ENCODE assay signal across 20 cellular contexts in the genomic region with DNA sequence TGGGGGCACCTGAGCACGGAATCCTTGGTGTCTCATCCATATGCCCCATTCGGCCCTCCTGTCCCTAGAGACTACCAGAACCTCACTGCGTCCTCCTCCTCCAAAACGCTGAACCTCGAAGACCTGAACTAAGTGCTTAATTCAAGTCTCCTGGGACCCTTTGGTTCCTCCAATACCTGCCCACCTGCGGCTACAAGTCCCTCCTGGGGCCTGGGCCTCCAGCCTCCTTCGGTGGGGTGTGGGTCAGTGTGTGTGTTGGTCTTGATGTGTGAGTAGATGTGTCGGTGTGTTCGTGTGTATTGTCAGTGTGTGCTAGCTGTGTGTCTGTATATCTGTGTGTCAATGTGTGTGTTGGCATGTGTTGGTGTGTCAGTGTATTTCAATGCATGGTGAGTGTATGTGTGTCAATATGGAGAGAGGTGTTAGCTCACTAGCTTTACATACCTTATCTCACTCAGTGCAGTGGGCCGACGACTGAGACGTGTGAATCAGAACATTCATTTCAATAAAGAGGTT. TPM values are rescaled to one million over a fixed set of nuclear protein-coding genes. Genes with fewer than 3 reads are reported as not detected.
A peak's percentile ranks its signal among the peaks of the same experiment; 100 is the strongest.
DNase-seq lines count a peak whose midpoint lies in the region; ATAC-seq, FAIRE-seq and TF ChIP-seq lines count a peak whose summit lies in the region.
"Had no signal": no experiment of that assay in that cellular context is flagged by ENCODE, and none has a peak within 500 bp of the region (broad histone marks: within the 10 kb centered on the region; RNA-seq: fewer than 3 reads in every experiment).

No MANE protein-coding gene starts in this region.

- CTCF ChIA-PET in A549 (lab: Yijun Ruan, JAX): no interaction called here

- peak overlapping the region; percentile 55 for H3K27ac Mint-ChIP-seq in glutamatergic neuron (ENCODE audit: unreplicated experiment)
- H3K27ac Mint-ChIP-seq: CD8-positive, alpha-beta T cell; mesothelial cell of epicardium had no signal

- no peak overlapping the region for H3K4me2 ChIP-seq in A549

- DNase-seq in A549 (ENCODE audit: low read depth in 1 of 2, low spot score in 1 of 2): no peak
- peak; percentile 56 for DNase-seq in NAMALWA (ENCODE audit: low spot score)
- DNase-seq in glutamatergic neuron: no peak
- no peak for DNase-seq in UCSD-AML1 (lab: John Stamatoyannopoulos, UW; ENCODE audit: unreplicated experiment)
- no peak for DNase-seq in D341Med (ENCODE audit: low spot score)
- DNase-seq: CD8-positive, alpha-beta T cell; DND-41; dorsolateral prefrontal cortex; erythroblast; gastrocnemius medialis; MG63; NCI-H1930; nucleus accumbens; SHP77 treated with DMSO at 0.1 percent for 48 hours had no signal

- 95% methylated on average over 10 of the region's 12 CpGs for WGBS in A549 (ENCODE audit: missing lambda C conversion rate)

- H3K4me3 ChIP-seq in A549: no peak overlapping the region
- H3K4me3 ChIP-seq in GM12875 (ENCODE audit: low read depth, low read length): peak overlapping the region; percentile 82
- H3K4me3 ChIP-seq: cardiac muscle cell, dorsolateral prefrontal cortex, gastrocnemius medialis, MG63, right atrium auricular region had no signal

- no peak for TF ChIP-seq CTCF in A549 (IDR thresholded peaks at IDR 0.05)
- no peak for TF ChIP-seq CTCF in GM12875 (IDR thresholded peaks at IDR 0.05; ENCODE audit: borderline replicate concordance, insufficient read depth, low read depth, low read length)
- TF ChIP-seq CTCF in glutamatergic neuron (IDR thresholded peaks at IDR 0.05; ENCODE audit: partially characterized antibody, unreplicated experiment): no peak

- peak overlapping the region; percentile 63 for H3K4me3 Mint-ChIP-seq in glutamatergic neuron (ENCODE audit: unreplicated experiment)
- H3K4me3 Mint-ChIP-seq: CD8-positive, alpha-beta T cell; mesothelial cell of epicardium had no signal

- H3K27me3 Mint-ChIP-seq in glutamatergic neuron (ENCODE audit: unreplicated experiment): peaks cover 5% of the 10 kb centered on the region

- peaks cover 11% of the 10 kb centered on the region; the same call in 2 of the 3 replicates for H3K4me1 ChIP-seq in A549
- H3K4me1 ChIP-seq: gastrocnemius medialis, right atrium auricular region had no signal

- H3K36me3 Mint-ChIP-seq in glutamatergic neuron (ENCODE audit: unreplicated experiment): no peaks in the 10 kb centered on the region
- H3K36me3 Mint-ChIP-seq: mesothelial cell of epicardium had no signal

- H3K4me1 Mint-ChIP-seq in glutamatergic neuron (ENCODE audit: low read depth, unreplicated experiment): peaks cover 9% of the 10 kb centered on the region

- no peak for ATAC-seq in A549
- no peak for ATAC-seq in GM19455 (IDR thresholded peaks at IDR 0.05; ENCODE audit: unreplicated experiment)
- ATAC-seq in HG03571 (IDR thresholded peaks at IDR 0.05; ENCODE audit: unreplicated experiment): no peak
- ATAC-seq: CD8-positive, alpha-beta T cell; gastrocnemius medialis had no signal

- no peak for TF ChIP-seq POLR2A in A549 (IDR thresholded peaks at IDR 0.05; ENCODE audit: low read length)

- TF ChIP-seq RAD21 in A549 (conservative IDR thresholded peaks at IDR 0.05 in 1 of 2, IDR thresholded peaks at IDR 0.05 in 1 of 2): no peak

- POLR2A ChIA-PET in A549 (lab: Yijun Ruan, JAX): no interaction called here

- peaks cover 6% of the 10 kb centered on the region for H3K9me3 Mint-ChIP-seq in glutamatergic neuron (ENCODE audit: unreplicated experiment)
- H3K9me3 Mint-ChIP-seq: CD8-positive, alpha-beta T cell had no signal

- H3K9me3 ChIP-seq in A549: no peaks in the 10 kb centered on the region
- H3K9me3 ChIP-seq: gastrocnemius medialis, MG63, right atrium auricular region had no signal

- TF ChIP-seq EP300 in A549 (IDR thresholded peaks at IDR 0.05): no peak

- H3K27ac ChIP-seq in A549: no peak overlapping the region
- H3K27ac ChIP-seq: cardiac muscle cell, dorsolateral prefrontal cortex, gastrocnemius medialis, right atrium auricular region had no signal

- FAIRE-seq in A549 (lab: Jason Lieb, UNC): peak; percentile 13

TF ChIP-seq in A549, 52 proteins besides CTCF, POLR2A, EP300 and RAD21:
- TF ChIP-seq ZNF302 (CRISPR knock-in tag; IDR thresholded peaks at IDR 0.05) (no peak), PHF8 (IDR thresholded peaks at IDR 0.05; ENCODE audit: borderline replicate concordance, low read depth) (no peak), MAFK (IDR thresholded peaks at IDR 0.05; ENCODE audit: partially characterized antibody) (no peak), TP53 (CRISPR knock-in tag; IDR thresholded peaks at IDR 0.05) (no peak), SREBF2 (IDR thresholded peaks at IDR 0.05) (no peak), BHLHE40 (IDR thresholded peaks at IDR 0.05; ENCODE audit: low read depth, low read length) (no peak), HOXB5 (CRISPR knock-in tag; IDR thresholded peaks at IDR 0.05) (no peak), MAZ (IDR thresholded peaks at IDR 0.05; ENCODE audit: borderline replicate concordance, low read depth, low read length) (no peak), CEBPB (IDR thresholded peaks at IDR 0.05) (no peak)
- TF ChIP-seq, protein P1, sequence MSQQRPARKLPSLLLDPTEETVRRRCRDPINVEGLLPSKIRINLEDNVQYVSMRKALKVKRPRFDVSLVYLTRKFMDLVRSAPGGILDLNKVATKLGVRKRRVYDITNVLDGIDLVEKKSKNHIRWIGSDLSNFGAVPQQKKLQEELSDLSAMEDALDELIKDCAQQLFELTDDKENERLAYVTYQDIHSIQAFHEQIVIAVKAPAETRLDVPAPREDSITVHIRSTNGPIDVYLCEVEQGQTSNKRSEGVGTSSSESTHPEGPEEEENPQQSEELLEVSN (IDR thresholded peaks at IDR 0.05; ENCODE audit: borderline replicate concordance, low read depth): no peak
- TF ChIP-seq, protein P2, sequence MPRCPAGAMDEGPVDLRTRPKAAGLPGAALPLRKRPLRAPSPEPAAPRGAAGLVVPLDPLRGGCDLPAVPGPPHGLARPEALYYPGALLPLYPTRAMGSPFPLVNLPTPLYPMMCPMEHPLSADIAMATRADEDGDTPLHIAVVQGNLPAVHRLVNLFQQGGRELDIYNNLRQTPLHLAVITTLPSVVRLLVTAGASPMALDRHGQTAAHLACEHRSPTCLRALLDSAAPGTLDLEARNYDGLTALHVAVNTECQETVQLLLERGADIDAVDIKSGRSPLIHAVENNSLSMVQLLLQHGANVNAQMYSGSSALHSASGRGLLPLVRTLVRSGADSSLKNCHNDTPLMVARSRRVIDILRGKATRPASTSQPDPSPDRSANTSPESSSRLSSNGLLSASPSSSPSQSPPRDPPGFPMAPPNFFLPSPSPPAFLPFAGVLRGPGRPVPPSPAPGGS (IDR thresholded peaks at IDR 0.05): no peak
- TF ChIP-seq, protein P3, sequence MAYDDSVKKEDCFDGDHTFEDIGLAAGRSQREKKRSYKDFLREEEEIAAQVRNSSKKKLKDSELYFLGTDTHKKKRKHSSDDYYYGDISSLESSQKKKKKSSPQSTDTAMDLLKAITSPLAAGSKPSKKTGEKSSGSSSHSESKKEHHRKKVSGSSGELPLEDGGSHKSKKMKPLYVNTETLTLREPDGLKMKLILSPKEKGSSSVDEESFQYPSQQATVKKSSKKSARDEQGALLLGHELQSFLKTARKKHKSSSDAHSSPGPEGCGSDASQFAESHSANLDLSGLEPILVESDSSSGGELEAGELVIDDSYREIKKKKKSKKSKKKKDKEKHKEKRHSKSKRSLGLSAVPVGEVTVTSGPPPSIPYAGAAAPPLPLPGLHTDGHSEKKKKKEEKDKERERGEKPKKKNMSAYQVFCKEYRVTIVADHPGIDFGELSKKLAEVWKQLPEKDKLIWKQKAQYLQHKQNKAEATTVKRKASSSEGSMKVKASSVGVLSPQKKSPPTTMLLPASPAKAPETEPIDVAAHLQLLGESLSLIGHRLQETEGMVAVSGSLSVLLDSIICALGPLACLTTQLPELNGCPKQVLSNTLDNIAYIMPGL (CRISPR knock-in tag; IDR thresholded peaks at IDR 0.05; ENCODE audit: borderline replicate concordance): no peak

RNA-seq across cellular contexts. Expression of a gene that starts 2.6 kb away (rescaled TPM):
- 15.2 and 16.3 TPM in 2 replicates for polyA plus RNA-seq in A549 (2011; rRNA removed)
- 10.6 and 11.9 TPM in 2 replicates for polyA plus RNA-seq in A549 (2012; cell fraction: cytosol; rRNA removed)
- 9.1 and 9.5 TPM in 2 replicates for polyA plus RNA-seq in A549 (2012; cell fraction: nucleus; rRNA removed)
- 10.7 to 14.1 TPM (median 12.9 TPM) in 3 replicates for polyA plus RNA-seq in A549 (2017; fragmentation: RNase III; extraction: RNeasy Plus Mini Kit Qiagen cat#74134 plus additional on column Dnase treatment)
- 19.3 and 21.6 TPM in 2 replicates for polyA minus RNA-seq in A549 (2011; rRNA and poly(A)+ RNA removed)
- total RNA-seq in glutamatergic neuron (ENCODE audit: unreplicated experiment): 243 TPM
